In the genomic region with DNA sequence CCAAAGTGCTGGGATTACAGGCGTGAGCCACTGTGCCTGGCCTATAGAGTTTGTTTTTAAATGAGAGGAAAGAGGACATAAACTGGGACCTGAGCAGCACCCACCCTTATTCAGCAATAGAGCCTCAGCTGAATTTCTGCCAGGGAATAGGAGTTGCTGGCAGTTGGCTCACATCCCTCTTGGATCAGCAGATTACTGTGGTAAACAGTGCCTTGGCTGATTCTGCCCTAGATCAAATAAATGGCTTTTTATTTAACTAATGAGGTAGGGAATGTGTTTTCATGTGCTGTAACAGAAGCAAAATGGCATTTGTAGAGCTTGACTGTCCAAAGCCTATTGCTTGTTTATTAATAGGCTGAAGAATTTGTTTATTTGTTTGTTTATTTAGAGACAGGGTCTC, we compare ENCODE assay signal across 10 cellular contexts. TPM values are rescaled to one million over a fixed set of nuclear protein-coding genes. Genes with fewer than 3 reads are reported as not detected.
DNase-seq lines count a peak whose midpoint lies in the region; ATAC-seq, FAIRE-seq and TF ChIP-seq lines count a peak whose summit lies in the region.
"Had no signal": no experiment of that assay in that cellular context is flagged by ENCODE, and none has a peak within 500 bp of the region (broad histone marks: within the 10 kb centered on the region; RNA-seq: fewer than 3 reads in every experiment).

No MANE protein-coding gene starts in this region.

- no peaks in the 10 kb centered on the region for H3K36me3 ChIP-seq in astrocyte (ENCODE audit: insufficient read depth, low read length)
- H3K36me3 ChIP-seq in sigmoid colon: no peaks in the 10 kb centered on the region

- no peak overlapping the region for H3K4me2 ChIP-seq in astrocyte (ENCODE audit: low read length)

- H3K27me3 ChIP-seq in astrocyte (ENCODE audit: insufficient read depth, low read length) (no peaks in the 10 kb centered on the region), sigmoid colon (no peaks in the 10 kb centered on the region)

- no peaks in the 10 kb centered on the region for H4K20me1 ChIP-seq in astrocyte (ENCODE audit: insufficient read depth, low read length)

- H3K9me3 ChIP-seq in astrocyte (ENCODE audit: insufficient read depth, low read depth, low read length): no peaks in the 10 kb centered on the region
- H3K9me3 ChIP-seq in sigmoid colon: no peaks in the 10 kb centered on the region

- WGBS in sigmoid colon, 2 donors: 13 to 60% methylated on average over 1 of the region's 1 CpG

- no peak for TF ChIP-seq CTCF in LNCaP clone FGC (IDR thresholded peaks at IDR 0.05; ENCODE audit: control insufficient read depth, extremely low read depth, insufficient read depth)
- no peak for TF ChIP-seq CTCF in astrocyte (IDR thresholded peaks at IDR 0.05; ENCODE audit: insufficient read depth, low read depth, low read length)
- no peak for TF ChIP-seq CTCF in sigmoid colon (IDR thresholded peaks at IDR 0.05)

- ATAC-seq in HG02885 (IDR thresholded peaks at IDR 0.05; ENCODE audit: poor library complexity, unreplicated experiment): no peak

- peak overlapping the region; percentile 31 for H2AFZ ChIP-seq in astrocyte (ENCODE audit: low read depth, low read length)

- H3K27ac ChIP-seq in astrocyte (ENCODE audit: low read depth, low read length): no peak overlapping the region
- H3K27ac ChIP-seq in sigmoid colon: peak overlapping the region; percentile 68 to 92 (median 88)

- no peak overlapping the region for H3K9ac ChIP-seq in astrocyte (ENCODE audit: low read length)

- H3K79me2 ChIP-seq in astrocyte (ENCODE audit: insufficient read depth, low read length): no peaks in the 10 kb centered on the region

- no peak overlapping the region for H3K27ac Mint-ChIP-seq in astrocyte (ENCODE audit: unreplicated experiment)
- H3K27ac Mint-ChIP-seq in activated T-helper 1 cell treated with anti-CD3 and anti-CD28 coated beads, Interleukin-12 subunit alpha, Interleukin-12 subunit beta, Interleukin-2, Interleukin-4 antibody, amounts not matched to agents 30 ng/mL and 10 ng/mL and 1 ng/mL, durations not matched to agents 14 hours and 24 hours and 36 hours: no peak overlapping the region
- H3K27ac Mint-ChIP-seq: activated naive CD8-positive, alpha-beta T cell treated with anti-CD3 and anti-CD28 coated beads for 36 hours had no signal

- no peak for TF ChIP-seq POLR2A in sigmoid colon (IDR thresholded peaks at IDR 0.05)

- DNase-seq in LNCaP clone FGC (ENCODE audit: low read depth) (peak; percentile 93), astrocyte (ENCODE audit: low read depth) (no peak), hippocampal formation (lab: John Stamatoyannopoulos, UW) (peak; percentile 67 to 93), sigmoid colon (no peak), COLO829 (ENCODE audit: low spot score) (no peak)
- no peak for DNase-seq in activated T-helper 1 cell treated with anti-CD3 and anti-CD28 coated beads, Interleukin-12 subunit alpha, Interleukin-12 subunit beta, Interleukin-2, Interleukin-4 antibody, amounts not matched to agents 30 ng/mL and 10 ng/mL and 1 ng/mL, durations not matched to agents 14 hours and 24 hours and 36 hours (ENCODE audit: low spot score)
- DNase-seq in activated CD4-positive, CD25-positive, alpha-beta regulatory T cell treated with anti-CD3 and anti-CD28 coated beads, Interleukin-2, amount 50 U/mL, for 72 hours: no peak
- DNase-seq: activated naive CD8-positive, alpha-beta T cell treated with anti-CD3 and anti-CD28 coated beads for 36 hours; DND-41 had no signal

- no peaks in the 10 kb centered on the region for H3K36me3 Mint-ChIP-seq in astrocyte (ENCODE audit: low read depth, unreplicated experiment)
- H3K36me3 Mint-ChIP-seq in activated T-helper 1 cell treated with anti-CD3 and anti-CD28 coated beads, Interleukin-12 subunit alpha, Interleukin-12 subunit beta, Interleukin-2, Interleukin-4 antibody, amounts not matched to agents 30 ng/mL and 10 ng/mL and 1 ng/mL, durations not matched to agents 14 hours and 24 hours and 36 hours (ENCODE audit: low read depth): no peaks in the 10 kb centered on the region
- H3K36me3 Mint-ChIP-seq: activated naive CD8-positive, alpha-beta T cell treated with anti-CD3 and anti-CD28 coated beads for 36 hours had no signal

- H3K4me3 Mint-ChIP-seq in astrocyte (ENCODE audit: unreplicated experiment): no peak overlapping the region
- H3K4me3 Mint-ChIP-seq in activated T-helper 1 cell treated with anti-CD3 and anti-CD28 coated beads, Interleukin-12 subunit alpha, Interleukin-12 subunit beta, Interleukin-2, Interleukin-4 antibody, amounts not matched to agents 30 ng/mL and 10 ng/mL and 1 ng/mL, durations not matched to agents 14 hours and 24 hours and 36 hours: no peak overlapping the region
- H3K4me3 Mint-ChIP-seq: activated naive CD8-positive, alpha-beta T cell treated with anti-CD3 and anti-CD28 coated beads for 36 hours had no signal

- peaks cover 8% of the 10 kb centered on the region for H3K27me3 Mint-ChIP-seq in astrocyte (ENCODE audit: low read depth, unreplicated experiment)
- peaks cover 8% of the 10 kb centered on the region for H3K27me3 Mint-ChIP-seq in activated T-helper 1 cell treated with anti-CD3 and anti-CD28 coated beads, Interleukin-12 subunit alpha, Interleukin-12 subunit beta, Interleukin-2, Interleukin-4 antibody, amounts not matched to agents 30 ng/mL and 10 ng/mL and 1 ng/mL, durations not matched to agents 14 hours and 24 hours and 36 hours (ENCODE audit: insufficient read depth)

- FAIRE-seq in astrocyte (lab: Jason Lieb, UNC): no peak

- intact Hi-C loops in sigmoid colon (cut with DNase I): no loop called here
- intact Hi-C loops in activated T-helper 1 cell treated with anti-CD3 and anti-CD28 coated beads, Interleukin-12 subunit alpha, Interleukin-12 subunit beta, Interleukin-2, Interleukin-4 antibody, amounts not matched to agents 30 ng/mL and 10 ng/mL and 1 ng/mL, durations not matched to agents 14 hours and 24 hours and 36 hours (cut with micrococcal nuclease): no loop called here

- peaks cover 6% of the 10 kb centered on the region for H3K4me1 Mint-ChIP-seq in astrocyte (ENCODE audit: low read depth, unreplicated experiment)
- H3K4me1 Mint-ChIP-seq in activated T-helper 1 cell treated with anti-CD3 and anti-CD28 coated beads, Interleukin-12 subunit alpha, Interleukin-12 subunit beta, Interleukin-2, Interleukin-4 antibody, amounts not matched to agents 30 ng/mL and 10 ng/mL and 1 ng/mL, durations not matched to agents 14 hours and 24 hours and 36 hours (ENCODE audit: low read depth): peaks cover 11% of the 10 kb centered on the region

- H3K4me1 ChIP-seq in astrocyte (ENCODE audit: insufficient read depth, low read length) (peaks cover 4% of the 10 kb centered on the region), sigmoid colon (peaks cover 0 to 68% (median 60%) of the 10 kb centered on the region in 4 donors)

- TF ChIP-seq EP300 in sigmoid colon (IDR thresholded peaks at IDR 0.05): no peak

- no peaks in the 10 kb centered on the region for H3K9me3 Mint-ChIP-seq in astrocyte (ENCODE audit: unreplicated experiment)
- no peaks in the 10 kb centered on the region for H3K9me3 Mint-ChIP-seq in activated T-helper 1 cell treated with anti-CD3 and anti-CD28 coated beads, Interleukin-12 subunit alpha, Interleukin-12 subunit beta, Interleukin-2, Interleukin-4 antibody, amounts not matched to agents 30 ng/mL and 10 ng/mL and 1 ng/mL, durations not matched to agents 14 hours and 24 hours and 36 hours
- H3K9me3 Mint-ChIP-seq: activated naive CD8-positive, alpha-beta T cell treated with anti-CD3 and anti-CD28 coated beads for 36 hours had no signal

- H3K4me3 ChIP-seq in LNCaP clone FGC (ENCODE audit: low read depth, low read length): no peak overlapping the region
- no peak overlapping the region for H3K4me3 ChIP-seq in astrocyte (ENCODE audit: insufficient read depth, low read depth, low read length)
- peak overlapping the region in 3 of 4 donors; percentile 15 to 74 (median 67) for H3K4me3 ChIP-seq in sigmoid colon

RNA-seq across cellular contexts. Expression of a gene that starts 2.1 kb away (rescaled TPM):
- total RNA-seq in astrocyte (1.4 and 2.3 TPM in 2 replicates), sigmoid colon (10 to 100 TPM; 23.5 to 51.0 (median 39.8) TPM)
- 1 to 10 TPM; 4.8 to 7.2 (median 7.0) TPM for polyA plus RNA-seq in sigmoid colon
- 0.70 and 0.86 TPM in 2 replicates for total RNA-seq in activated T-helper 1 cell treated with anti-CD3 and anti-CD28 coated beads, Interleukin-12 subunit alpha, Interleukin-12 subunit beta, Interleukin-2, Interleukin-4 antibody, amounts not matched to agents 30 ng/mL and 10 ng/mL and 1 ng/mL, durations not matched to agents 14 hours and 24 hours and 36 hours

RNA-seq across cellular contexts. Expression of a gene that starts 32.2 kb away (rescaled TPM):
- total RNA-seq in astrocyte (384 and 392 TPM in 2 replicates), sigmoid colon (100 to 1,000 TPM; 214 to 298 (median 231) TPM)
- 100 to 1,000 TPM in 2 of 3 donors, 10 to 100 TPM in 1; 85.3 to 112 (median 107) TPM for polyA plus RNA-seq in sigmoid colon
- total RNA-seq in activated T-helper 1 cell treated with anti-CD3 and anti-CD28 coated beads, Interleukin-12 subunit alpha, Interleukin-12 subunit beta, Interleukin-2, Interleukin-4 antibody, amounts not matched to agents 30 ng/mL and 10 ng/mL and 1 ng/mL, durations not matched to agents 14 hours and 24 hours and 36 hours: 195 and 205 TPM in 2 replicates

Comparison
In these comparisons a context has a peak if more than half of its experiments do, and no peak if none do; other contexts are left out.
1. DNase-seq: peak in LNCaP clone FGC (single experiment) and hippocampal formation (2 of 2); none in astrocyte (single experiment), sigmoid colon (single experiment), activated T-helper 1 cell treated with anti-CD3 and anti-CD28 coated beads, Interleukin-12 subunit alpha, Interleukin-12 subunit beta, Interleukin-2, Interleukin-4 antibody, amounts not matched to agents 30 ng/mL and 10 ng/mL and 1 ng/mL, durations not matched to agents 14 hours and 24 hours and 36 hours (single experiment), activated CD4-positive, CD25-positive, alpha-beta regulatory T cell treated with anti-CD3 and anti-CD28 coated beads, Interleukin-2, amount 50 U/mL, for 72 hours (single experiment) and COLO829 (single experiment).
2. H3K4me3 ChIP-seq: peak in sigmoid colon (3 of 4); none in LNCaP clone FGC (single experiment) and astrocyte (single experiment).